Comparison of ENCODE assay signal across 8 cellular contexts in the genomic region with DNA sequence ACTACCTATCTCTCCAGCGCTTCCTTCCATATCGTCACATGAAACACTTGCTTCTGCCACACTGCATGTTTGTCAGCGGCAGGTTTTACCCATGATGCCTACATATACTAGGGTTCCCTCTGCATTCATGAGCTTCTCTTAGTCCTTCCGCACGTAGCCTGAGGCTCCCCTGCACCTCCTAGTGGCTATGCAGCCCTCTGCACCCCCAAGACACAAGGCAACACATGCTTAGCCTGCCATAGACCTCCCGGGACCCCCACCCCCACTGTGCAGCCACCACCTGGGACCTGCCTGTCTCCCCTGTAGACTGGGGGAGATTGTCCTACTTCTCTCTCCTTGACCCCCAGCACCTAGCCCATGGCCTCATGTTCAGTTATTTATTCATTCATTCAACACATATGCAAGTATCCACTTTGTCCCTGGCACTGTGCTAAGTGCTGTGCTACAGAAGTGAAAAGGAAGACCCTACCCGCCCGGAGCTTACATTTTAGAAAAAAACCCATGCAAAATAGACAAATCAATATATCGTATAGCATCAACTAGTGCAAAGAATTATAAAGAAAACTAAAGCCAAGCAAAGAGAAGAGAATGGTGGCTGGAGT. TPM values are rescaled to one million over a fixed set of nuclear protein-coding genes. Genes with fewer than 3 reads are reported as not detected.
DNase-seq lines count a peak whose midpoint lies in the region; ATAC-seq and TF ChIP-seq lines count a peak whose summit lies in the region.

No MANE protein-coding gene starts in this region.

- no peaks in the 10 kb centered on the region for H3K36me3 ChIP-seq in RWPE2 (ENCODE audit: low read depth)
- no peaks in the 10 kb centered on the region for H3K36me3 ChIP-seq in right lobe of liver
- no peaks in the 10 kb centered on the region for H3K36me3 ChIP-seq in vagina

- peaks cover 11% of the 10 kb centered on the region for H3K4me1 Mint-ChIP-seq in central memory CD8-positive, alpha-beta T cell

- intact Hi-C loops in right lobe of liver (cut with DNase I) (loop anchor here (5.0 kb wide), 1 partner anchor 187 kb away; no protein-coding TSS in a partner anchor), vagina (cut with DNase I) (loop anchor here (5.0 kb wide), 1 partner anchor 187 kb away; no protein-coding TSS in a partner anchor)

- peak overlapping the region; percentile 54 for H3K27ac Mint-ChIP-seq in central memory CD8-positive, alpha-beta T cell (ENCODE audit: low read depth)

- TF ChIP-seq CTCF in AG10803 (conservative IDR thresholded peaks at IDR 0.05; ENCODE audit: low read length) = peak; percentile 70
- TF ChIP-seq CTCF in RWPE2 (IDR thresholded peaks at IDR 0.05; ENCODE audit: poor library complexity, severe bottlenecking) = peak; percentile 5
- TF ChIP-seq CTCF in right lobe of liver (IDR thresholded peaks at IDR 0.05) = peak; percentile 68 to 77 (median 74)
- peak in 2 of 3 experiments; percentile 34 to 60 for TF ChIP-seq CTCF in vagina (IDR thresholded peaks at IDR 0.05)

- no peaks in the 10 kb centered on the region for H3K27me3 Mint-ChIP-seq in central memory CD8-positive, alpha-beta T cell

- H3K27me3 ChIP-seq in RWPE2 (ENCODE audit: insufficient read depth, poor library complexity, severe bottlenecking) (no peaks in the 10 kb centered on the region), right lobe of liver (no peaks in the 10 kb centered on the region), vagina (no peaks in the 10 kb centered on the region)

- 35% methylated on average over 9 of the region's 9 CpGs for WGBS in right lobe of liver (ENCODE audit: insufficient coverage, low coverage, low lambda C conversion rate, missing lambda C conversion rate)

- TF ChIP-seq POLR2A in right lobe of liver (IDR thresholded peaks at IDR 0.05) (no peak), vagina (IDR thresholded peaks at IDR 0.05) (no peak)

- no peak overlapping the region for H3K4me3 Mint-ChIP-seq in central memory CD8-positive, alpha-beta T cell

- H3K9me3 Mint-ChIP-seq in central memory CD8-positive, alpha-beta T cell = no peaks in the 10 kb centered on the region

- no peak overlapping the region for H3K27ac ChIP-seq in RWPE2 (ENCODE audit: poor library complexity, severe bottlenecking)
- H3K27ac ChIP-seq in right lobe of liver = no peak overlapping the region
- no peak overlapping the region for H3K27ac ChIP-seq in vagina

- H3K4me1 ChIP-seq in RWPE2 (ENCODE audit: insufficient read depth, poor library complexity, severe bottlenecking) = no peaks in the 10 kb centered on the region
- no peaks in the 10 kb centered on the region for H3K4me1 ChIP-seq in right lobe of liver
- H3K4me1 ChIP-seq in vagina = peaks cover 3% of the 10 kb centered on the region

- peaks cover 5% of the 10 kb centered on the region for H3K36me3 Mint-ChIP-seq in central memory CD8-positive, alpha-beta T cell (ENCODE audit: insufficient read depth)

- H3K9me3 ChIP-seq in RWPE2 (ENCODE audit: severe bottlenecking) = no peaks in the 10 kb centered on the region
- no peaks in the 10 kb centered on the region for H3K9me3 ChIP-seq in right lobe of liver
- H3K9me3 ChIP-seq in vagina = no peaks in the 10 kb centered on the region

- ATAC-seq in GM18858 (IDR thresholded peaks at IDR 0.05; ENCODE audit: unreplicated experiment) (peak; percentile 63), HG03103 (IDR thresholded peaks at IDR 0.05; ENCODE audit: low read depth, unreplicated experiment) (peak; percentile 86), RWPE2 (ENCODE audit: low read depth) (no peak), right lobe of liver (peak; percentile 84 to 90 (median 86))
- peak; percentile 59 for ATAC-seq in central memory CD8-positive, alpha-beta T cell (replicated peaks; ENCODE audit: extremely low read depth, poor library complexity, severe bottlenecking)

- DNase-seq in AG10803 (ENCODE audit: low read depth) (peak; percentile 41), RWPE2 (ENCODE audit: low spot score) (no peak), right lobe of liver (peak in 2 of 3 donors; percentile 52 to 64), vagina (ENCODE audit: extremely low spot score in 2 of 2) (peak in 1 of 2 donors; percentile 95), NCI-H226 (no peak)
- DNase-seq in central memory CD8-positive, alpha-beta T cell (ENCODE audit: low spot score in 2 of 2) = no peak

- no peak overlapping the region for H3K4me3 ChIP-seq in AG10803 (ENCODE audit: low read length)
- H3K4me3 ChIP-seq in RWPE2 (ENCODE audit: severe bottlenecking) = no peak overlapping the region
- no peak overlapping the region for H3K4me3 ChIP-seq in right lobe of liver
- H3K4me3 ChIP-seq in vagina = no peak overlapping the region

RNA-seq across cellular contexts. Expression of gene TMEM273, which starts 23.5 kb away (rescaled TPM):
- 1 to 10 TPM in 5 of 6 experiments, under 1 TPM in 1; 0.86 to 5.3 (median 2.3) TPM for total RNA-seq in right lobe of liver
- 17.9 TPM for total RNA-seq in vagina

RNA-seq across cellular contexts. Expression of gene FAM170B, which starts 30.9 kb away (rescaled TPM):
- total RNA-seq in right lobe of liver (not detected), vagina (not detected)

RNA-seq across cellular contexts. Expression of gene VSTM4, which starts 49.4 kb away (rescaled TPM):
- total RNA-seq in right lobe of liver = 1 to 10 TPM; 2.1 to 6.6 (median 3.1) TPM
- 14.0 TPM for total RNA-seq in vagina

Comparison
In these comparisons a context has a peak if more than half of its experiments do, and no peak if none do; other contexts are left out.
1. DNase-seq: peak in AG10803 (single experiment) and right lobe of liver (2 of 3); none in RWPE2 (single experiment), central memory CD8-positive, alpha-beta T cell (0 of 2) and NCI-H226 (single experiment).
2. CTCF ChIP-seq: peak in every context shown above with its lines; median percentile 74 in right lobe of liver; 70 in AG10803; 47 in vagina; 5 in RWPE2.